Comparison of ENCODE assay signal across 8 cellular contexts in genomic region chr1:21439345-21439720, GRCh38. TPM values are rescaled to one million over a fixed set of nuclear protein-coding genes. Genes with fewer than 3 reads are reported as not detected.
DNase-seq lines count a peak whose midpoint lies in the region; ATAC-seq, FAIRE-seq and TF ChIP-seq lines count a peak whose summit lies in the region.

No MANE protein-coding gene starts in this region.

- H3K36me3 ChIP-seq in CD8-positive, alpha-beta T cell (ENCODE audit: insufficient read depth, low read length) = no peaks in the 10 kb centered on the region
- no peaks in the 10 kb centered on the region for H3K36me3 ChIP-seq in PC-9 (ENCODE audit: low read depth)
- no peaks in the 10 kb centered on the region for H3K36me3 ChIP-seq in pancreas

- no peaks in the 10 kb centered on the region for H3F3A ChIP-seq in PC-9 (ENCODE audit: insufficient read depth, low read depth)

- H3K79me2 ChIP-seq in PC-9 (ENCODE audit: low read depth) = 0 out of 2 replicates have a peak, but pooled peaks cover 13% of the 10 kb centered on the region

- H4K20me1 ChIP-seq in PC-9 (ENCODE audit: insufficient read depth) = no peaks in the 10 kb centered on the region

- H3K27ac Mint-ChIP-seq in CD8-positive, alpha-beta T cell = peak overlapping the region; percentile 95

- H3K4me2 ChIP-seq in PC-9 = peak overlapping the region; percentile 79

- CTCF ChIA-PET in CD8-positive, alpha-beta T cell (lab: Charles Lee) = no interaction called here
- CTCF ChIA-PET in PC-9 (lab: Charles Lee) = no interaction called here

- DNase-seq in CD8-positive, alpha-beta T cell = no peak
- DNase-seq in PC-9 (no peak), epithelial cell of esophagus (ENCODE audit: low read depth) (no peak), pancreas (no peak), globus pallidus (ENCODE audit: low spot score) (no peak), GM19240 (ENCODE audit: insufficient read length, low spot score) (no peak), middle frontal gyrus (ENCODE audit: extremely low spot score, low spot score) (no peak)
- no peak for DNase-seq in stimulated activated naive CD4-positive, alpha-beta T cell treated with Interleukin-2 at 50 U/mL for 16 hours (lab: John Stamatoyannopoulos, UW)

- POLR2A ChIA-PET in CD8-positive, alpha-beta T cell (lab: Charles Lee) = no interaction called here
- POLR2A ChIA-PET in PC-9 (lab: Charles Lee; ENCODE audit: unreplicated experiment) = no interaction called here

- H3K27me3 Mint-ChIP-seq in CD8-positive, alpha-beta T cell (ENCODE audit: low read depth) = peaks cover 6% of the 10 kb centered on the region

- H3K9me3 ChIP-seq in CD8-positive, alpha-beta T cell (ENCODE audit: low read length) = no peaks in the 10 kb centered on the region
- H3K9me3 ChIP-seq in PC-9 (ENCODE audit: insufficient read depth, low read depth) = no peaks in the 10 kb centered on the region
- no peaks in the 10 kb centered on the region for H3K9me3 ChIP-seq in pancreas

- H3K4me1 ChIP-seq in CD8-positive, alpha-beta T cell (ENCODE audit: insufficient read depth, low read length) = peaks cover 9% of the 10 kb centered on the region
- H3K4me1 ChIP-seq in PC-9 (replicated peaks; ENCODE audit: insufficient read depth) (peaks cover 7% of the 10 kb centered on the region), pancreas (no peaks in the 10 kb centered on the region)

- peak overlapping the region; percentile 85 for H3K4me3 ChIP-seq in CD8-positive, alpha-beta T cell (ENCODE audit: low read depth, low read length)
- peak overlapping the region; percentile 57; the same call in 1 of the 2 replicates for H3K4me3 ChIP-seq in PC-9
- peak overlapping the region; percentile 60 for H3K4me3 ChIP-seq in epithelial cell of esophagus (ENCODE audit: low read length)
- peak overlapping the region; percentile 46 to 83 (median 67) for H3K4me3 ChIP-seq in pancreas

- H3K9me2 ChIP-seq in PC-9 (ENCODE audit: insufficient read depth) = no peaks in the 10 kb centered on the region

- no peak for ATAC-seq in CD8-positive, alpha-beta T cell
- ATAC-seq in pancreas = no peak

- no peaks in the 10 kb centered on the region for H3K9me3 Mint-ChIP-seq in CD8-positive, alpha-beta T cell

- peaks cover 7% of the 10 kb centered on the region for H3K36me3 Mint-ChIP-seq in CD8-positive, alpha-beta T cell

- FAIRE-seq in pancreas (lab: Jason Lieb, UNC) = no peak

- peak overlapping the region; percentile 84 for H2AFZ ChIP-seq in PC-9

- 28 to 29% methylated on average over 7 of the region's 7 CpGs for WGBS in pancreas, 2 donors

- H3K27me3 ChIP-seq in CD8-positive, alpha-beta T cell (ENCODE audit: insufficient read depth, low read length) = no peaks in the 10 kb centered on the region
- no peaks in the 10 kb centered on the region for H3K27me3 ChIP-seq in PC-9 (ENCODE audit: insufficient read depth, low read depth)
- no peaks in the 10 kb centered on the region for H3K27me3 ChIP-seq in pancreas

- H3K4me3 Mint-ChIP-seq in CD8-positive, alpha-beta T cell = peak overlapping the region; percentile 95

- TF ChIP-seq CTCF in CD8-positive, alpha-beta T cell (IDR thresholded peaks at IDR 0.05) = no peak
- TF ChIP-seq CTCF in PC-9 (conservative IDR thresholded peaks at IDR 0.05) (no peak), epithelial cell of esophagus (IDR thresholded peaks at IDR 0.05; ENCODE audit: insufficient read depth, low read depth, low read length, missing control alignments) (no peak), pancreas (IDR thresholded peaks at IDR 0.05) (no peak)

- peak overlapping the region; percentile 64 for H3K27ac ChIP-seq in CD8-positive, alpha-beta T cell (ENCODE audit: low read depth, low read length)
- H3K27ac ChIP-seq in PC-9 (no peak overlapping the region), pancreas (peak overlapping the region; percentile 35 to 80 (median 47))

- BruUV-seq in PC-9 (replicated peaks; lab: Mats Ljungman, UMichigan) = TSS peak; percentile 69

- intact Hi-C loops in CD8-positive, alpha-beta T cell (cut with DNase I, micrococcal nuclease) = no loop called here
- intact Hi-C loops in PC-9 (cut with micrococcal nuclease; ENCODE audit: unreplicated experiment) = no loop called here
- intact Hi-C loops in pancreas (cut with DNase I) = no loop called here

- H3K4me1 Mint-ChIP-seq in CD8-positive, alpha-beta T cell (ENCODE audit: low read depth) = peaks cover 21% of the 10 kb centered on the region

RNA-seq across cellular contexts. Expression of gene NBPF3, which starts 0.6 kb away (rescaled TPM):
- total RNA-seq in CD8-positive, alpha-beta T cell = 1 to 10 TPM; 8.0 to 8.3 TPM
- total RNA-seq in PC-9 (2021) (19.2 and 23.6 TPM in 2 replicates), pancreas (1 to 10 TPM; 3.3 to 8.6 (median 3.7) TPM)
- polyA plus RNA-seq in pancreas = 1 to 10 TPM; 1.1 to 3.5 TPM
